In the genomic region with DNA sequence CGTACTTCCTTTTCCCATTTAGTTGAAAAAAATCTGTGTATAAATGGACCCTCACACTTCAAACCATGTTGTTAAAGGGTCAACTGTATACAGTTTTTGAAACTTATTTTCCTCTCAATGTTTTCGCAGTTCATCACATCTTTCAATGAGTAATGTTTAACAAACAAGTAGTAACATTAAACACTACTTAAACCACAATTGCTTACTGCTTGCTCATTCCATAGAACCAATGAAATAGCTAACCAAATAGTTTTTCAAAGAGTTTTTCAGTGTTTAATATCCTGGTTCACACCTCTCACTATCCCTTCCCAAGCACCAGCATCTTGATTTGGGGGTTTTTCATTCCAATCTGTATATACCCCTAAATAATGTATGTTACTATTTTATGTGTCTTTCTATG, we compare ENCODE assay signal across 17 cellular contexts. TPM values are rescaled to one million over a fixed set of nuclear protein-coding genes. Genes with fewer than 3 reads are reported as not detected.
DNase-seq lines count a peak whose midpoint lies in the region; ATAC-seq, FAIRE-seq and TF ChIP-seq lines count a peak whose summit lies in the region.
"Had no signal": no experiment of that assay in that cellular context is flagged by ENCODE, and none has a peak within 500 bp of the region (broad histone marks: within the 10 kb centered on the region; RNA-seq: fewer than 3 reads in every experiment).

No MANE protein-coding gene starts in this region.

- H3K27ac ChIP-seq in CD4-positive, alpha-beta T cell (ENCODE audit: low read depth, low read length): no peak overlapping the region
- H3K27ac ChIP-seq in endodermal cell (ENCODE audit: low read depth, low read length): no peak overlapping the region
- H3K27ac ChIP-seq: C4-2B had no signal

- peaks cover 33% of the 10 kb centered on the region for H3K36me3 ChIP-seq in endodermal cell (ENCODE audit: control insufficient read depth, insufficient read depth, low read length)
- H3K36me3 ChIP-seq: BE2C had no signal

- no peak for ATAC-seq in CD4-positive, alpha-beta T cell (ENCODE audit: poor library complexity)
- ATAC-seq in T-helper 17 cell: no peak
- no peak for ATAC-seq in GM21619 (IDR thresholded peaks at IDR 0.05; ENCODE audit: unreplicated experiment)
- ATAC-seq: CD8-positive, alpha-beta T cell; HCT116 had no signal

- CTCF ChIA-PET in CD4-positive, alpha-beta T cell (lab: Charles Lee): no interaction called here

- no peak for TF ChIP-seq CTCF in CD4-positive, alpha-beta T cell (IDR thresholded peaks at IDR 0.05)
- no peak for TF ChIP-seq CTCF in endodermal cell (conservative IDR thresholded peaks at IDR 0.05)

- peaks cover 63% of the 10 kb centered on the region for H3K36me3 Mint-ChIP-seq in CD4-positive, alpha-beta T cell (ENCODE audit: low read depth)
- H3K36me3 Mint-ChIP-seq in T-helper 17 cell (ENCODE audit: low read depth): peaks cover 6% of the 10 kb centered on the region
- H3K36me3 Mint-ChIP-seq in endodermal cell (ENCODE audit: low read depth): peaks cover 11% of the 10 kb centered on the region

- H3K27ac Mint-ChIP-seq in CD4-positive, alpha-beta T cell: peak overlapping the region; percentile 1
- H3K27ac Mint-ChIP-seq in T-helper 17 cell: peak overlapping the region; percentile 14
- no peak overlapping the region for H3K27ac Mint-ChIP-seq in endodermal cell

- intact Hi-C loops in CD4-positive, alpha-beta T cell (cut with DNase I, micrococcal nuclease): loop anchor here in 1 of 2 experiments (10.0 kb wide), 2 partner anchors 376 to 414 kb away; a partner anchor contains a TSS

- peaks cover 91% of the 10 kb centered on the region for H3K4me1 Mint-ChIP-seq in CD4-positive, alpha-beta T cell (ENCODE audit: low read depth)
- H3K4me1 Mint-ChIP-seq in T-helper 17 cell (peaks cover 35% of the 10 kb centered on the region), endodermal cell (peaks cover 8% of the 10 kb centered on the region)

- peak; percentile 27 for FAIRE-seq in H54 (lab: Jason Lieb, UNC)
- FAIRE-seq: D721Med, GM12891 had no signal

- no peaks in the 10 kb centered on the region for H3K9me3 Mint-ChIP-seq in CD4-positive, alpha-beta T cell
- H3K9me3 Mint-ChIP-seq in endodermal cell: no peaks in the 10 kb centered on the region
- H3K9me3 Mint-ChIP-seq: CD8-positive, alpha-beta T cell had no signal

- no peak for DNase-seq in CD4-positive, alpha-beta T cell
- DNase-seq in H54 (ENCODE audit: insufficient read length, low spot score) (no peak), T-helper 17 cell (no peak), kidney glomerular epithelial cell (lab: John Stamatoyannopoulos, UW) (peak; percentile 9), Ammon's horn (ENCODE audit: low spot score) (no peak), endodermal cell (no peak)
- DNase-seq: BE2C; CD8-positive, alpha-beta T cell; COR-L47; DMS153; DMS79 treated with DMSO at 0.1 percent for 48 hours; EL had no signal

- POLR2A ChIA-PET in CD4-positive, alpha-beta T cell (lab: Charles Lee): no interaction called here

- H3K9me3 ChIP-seq in CD4-positive, alpha-beta T cell (ENCODE audit: control insufficient read depth, low read length): no peaks in the 10 kb centered on the region
- H3K9me3 ChIP-seq in T-helper 17 cell (ENCODE audit: control insufficient read depth, low read length, poor library complexity, severe bottlenecking) (no peaks in the 10 kb centered on the region), endodermal cell (ENCODE audit: control insufficient read depth, low read length) (no peaks in the 10 kb centered on the region)
- H3K9me3 ChIP-seq: BE2C had no signal

- no peak for TF ChIP-seq POLR2A in H54 (IDR thresholded peaks at IDR 0.05; ENCODE audit: low read depth, low read length)

- no peak overlapping the region for H3K9ac ChIP-seq in endodermal cell (ENCODE audit: extremely low read depth, low read length, poor library complexity, severe bottlenecking)

- H3K4me1 ChIP-seq in endodermal cell (ENCODE audit: control insufficient read depth, insufficient read depth, low read length): no peaks in the 10 kb centered on the region
- H3K4me1 ChIP-seq: BE2C had no signal

- whole genome bisulfite sequencing in endodermal cell (ENCODE audit: insufficient coverage in 1 of 2, insufficient read length in 1 of 2), 2 experiments: 96% methylated on average over 2 of the region's 2 CpGs

- no peaks in the 10 kb centered on the region for H3K27me3 ChIP-seq in CD4-positive, alpha-beta T cell (ENCODE audit: control insufficient read depth, insufficient read depth, low read length)
- H3K27me3 ChIP-seq in endodermal cell (ENCODE audit: control insufficient read depth, insufficient read depth, low read length, poor library complexity, severe bottlenecking): no peaks in the 10 kb centered on the region
- H3K27me3 ChIP-seq: BE2C had no signal

- no peaks in the 10 kb centered on the region for H3K27me3 Mint-ChIP-seq in CD4-positive, alpha-beta T cell
- H3K27me3 Mint-ChIP-seq in T-helper 17 cell (no peaks in the 10 kb centered on the region), endodermal cell (ENCODE audit: insufficient read depth) (no peaks in the 10 kb centered on the region)

- no peak overlapping the region for H3K4me3 ChIP-seq in endodermal cell (ENCODE audit: low read length)

- no peak overlapping the region for H3K4me3 Mint-ChIP-seq in CD4-positive, alpha-beta T cell
- no peak overlapping the region for H3K4me3 Mint-ChIP-seq in T-helper 17 cell
- no peak overlapping the region for H3K4me3 Mint-ChIP-seq in endodermal cell
- H3K4me3 Mint-ChIP-seq: CD8-positive, alpha-beta T cell had no signal

RNA-seq across cellular contexts. Expression of a gene that starts 9.1 kb away (rescaled TPM):
- 10 to 100 TPM; 17.4 to 18.2 TPM for total RNA-seq in CD4-positive, alpha-beta T cell
- total RNA-seq in T-helper 17 cell (10 to 100 TPM; 15.2 to 24.9 TPM), endodermal cell (100 to 1,000 TPM in 1 of 2 donors, 10 to 100 TPM in 1; 85.1 to 127 TPM)
- 180 TPM for polyA plus RNA-seq in endodermal cell (2013, experiment 1 of 2)
- 181 TPM for polyA plus RNA-seq in endodermal cell (2013, experiment 2 of 2)
